In genomic region chr12:93805736-93806141, GRCh38 we compare ENCODE assay signal across 20 cellular contexts.
A peak's percentile ranks its signal among the peaks of the same experiment; 100 is the strongest.
DNase-seq lines count a peak whose midpoint lies in the region; ATAC-seq and TF ChIP-seq lines count a peak whose summit lies in the region.
"Had no signal": no experiment of that assay in that cellular context is flagged by ENCODE, and none has a peak within 500 bp of the region (broad histone marks: within the 10 kb centered on the region; RNA-seq: fewer than 3 reads in every experiment).

No MANE protein-coding gene starts in this region.

- no peak overlapping the region for H3K27ac Mint-ChIP-seq in H9
- H3K27ac Mint-ChIP-seq: CD4-positive, alpha-beta memory T cell had no signal

- no peak for TF ChIP-seq EP300 in esophagus muscularis mucosa (IDR thresholded peaks at IDR 0.05)

- no peaks in the 10 kb centered on the region for H3K79me2 ChIP-seq in H9 (ENCODE audit: insufficient read depth, low read length)

- H4K91ac ChIP-seq in neuronal stem cell (ENCODE audit: low read depth, low read length, poor library complexity) (no peak overlapping the region), H9 (ENCODE audit: insufficient read length, low read depth, low read length) (no peak overlapping the region)

- WGBS in esophagus muscularis mucosa: 86% methylated on average over 4 of the region's 4 CpGs
- WGBS in neuronal stem cell (ENCODE audit: extremely low coverage in 2 of 2, insufficient read length in 2 of 2, insufficient replicate concordance in 1 of 2), 2 donors: no CpG with 5 or more reads among the region's 4 CpGs
- no CpG with 5 or more reads among the region's 4 CpGs for WGBS in H9 (ENCODE audit: extremely low coverage, insufficient read length, low lambda C conversion rate)

- H3K79me1 ChIP-seq in neuronal stem cell (ENCODE audit: low read depth, low read length) (no peaks in the 10 kb centered on the region), H9 (ENCODE audit: insufficient read depth, low read depth, low read length, poor library complexity, severe bottlenecking) (no peaks in the 10 kb centered on the region)

- peaks cover 15 to 19% of the 10 kb centered on the region in 2 experiments for H3K4me1 Mint-ChIP-seq in H9

- H2BK12ac ChIP-seq in neuronal stem cell (ENCODE audit: low read length): no peak overlapping the region
- H2BK12ac ChIP-seq in H9 (ENCODE audit: insufficient read length, low read depth, low read length): no peak overlapping the region

- H2BK15ac ChIP-seq in neuronal stem cell (ENCODE audit: low read length) (no peak overlapping the region), H9 (ENCODE audit: low read depth, low read length) (no peak overlapping the region)

- H3K4me2 ChIP-seq in neuronal stem cell (ENCODE audit: insufficient read depth, low read length, poor library complexity, severe bottlenecking) (no peak overlapping the region), H9 (ENCODE audit: insufficient read depth, insufficient read length, low read length) (no peak overlapping the region)

- no peak overlapping the region for H2AK5ac ChIP-seq in neuronal stem cell (ENCODE audit: low read depth, low read length)
- H2AK5ac ChIP-seq in H9 (ENCODE audit: insufficient read length, low read length): no peak overlapping the region

- H3K14ac ChIP-seq in neuronal stem cell (ENCODE audit: low read length) (no peak overlapping the region), H9 (ENCODE audit: insufficient read depth, low read length) (no peak overlapping the region)

- H3K36me3 Mint-ChIP-seq in H9 (ENCODE audit: insufficient read depth in 1 of 3, low read depth in 3 of 3): no peaks in the 10 kb centered on the region

- H3K9me3 Mint-ChIP-seq in H9: no peaks in the 10 kb centered on the region
- H3K9me3 Mint-ChIP-seq: CD4-positive, alpha-beta memory T cell had no signal

- H3K4me3 Mint-ChIP-seq in H9: no peak overlapping the region
- H3K4me3 Mint-ChIP-seq: CD4-positive, alpha-beta memory T cell had no signal

- H3K18ac ChIP-seq in neuronal stem cell (ENCODE audit: low read length): no peak overlapping the region
- no peak overlapping the region for H3K18ac ChIP-seq in H9 (ENCODE audit: insufficient read length, low read depth, low read length)

- H3K27me3 Mint-ChIP-seq in H9 (ENCODE audit: low read depth): no peaks in the 10 kb centered on the region; the same call in 1 of the 2 replicates
- H3K27me3 Mint-ChIP-seq: CD4-positive, alpha-beta memory T cell had no signal

- TF ChIP-seq POLR2A in esophagus muscularis mucosa (IDR thresholded peaks at IDR 0.05; ENCODE audit: low read depth): no peak

- ATAC-seq in GM21367 (IDR thresholded peaks at IDR 0.05; ENCODE audit: unreplicated experiment): no peak

- H3K36me3 ChIP-seq in left ventricle myocardium inferior: no peaks in the 10 kb centered on the region
- H3K36me3 ChIP-seq in esophagus muscularis mucosa: no peaks in the 10 kb centered on the region
- H3K36me3 ChIP-seq in neuronal stem cell (replicated peaks in 1 of 2; ENCODE audit: control insufficient read depth in 2 of 2, insufficient read depth in 2 of 2, low read length in 2 of 2): no peaks in the 10 kb centered on the region
- H3K36me3 ChIP-seq: ascending aorta, ovary had no signal

- no peaks in the 10 kb centered on the region for H3K23me2 ChIP-seq in H9 (ENCODE audit: insufficient read length, low read depth, low read length, poor library complexity, severe bottlenecking)

- H3K56ac ChIP-seq in H9 (ENCODE audit: insufficient read length, low read depth, low read length): no peak overlapping the region

- H2BK120ac ChIP-seq in neuronal stem cell (ENCODE audit: low read depth, low read length) (no peak overlapping the region), H9 (ENCODE audit: low read depth, low read length, poor library complexity, severe bottlenecking) (no peak overlapping the region)

- H4K8ac ChIP-seq in neuronal stem cell (ENCODE audit: low read depth, low read length) (no peak overlapping the region), H9 (replicated peaks; ENCODE audit: insufficient read length, low read depth, low read length) (no peak overlapping the region)

- H3K4me3 ChIP-seq in left ventricle myocardium inferior: no peak overlapping the region
- H3K4me3 ChIP-seq in esophagus muscularis mucosa: no peak overlapping the region
- no peak overlapping the region for H3K4me3 ChIP-seq in neuronal stem cell (ENCODE audit: low read length in 2 of 2)
- H3K4me3 ChIP-seq: ascending aorta, coronary artery, ovary had no signal

- peak overlapping the region; percentile 3 for H2AFZ ChIP-seq in neuronal stem cell (ENCODE audit: low read length)
- no peak overlapping the region for H2AFZ ChIP-seq in H9 (ENCODE audit: low read length)

- no peak overlapping the region for H4K5ac ChIP-seq in H9 (ENCODE audit: insufficient read length, low read depth, low read length)

- no peak for DNase-seq in left ventricle myocardium inferior
- no peak for DNase-seq in cardiac septum (ENCODE audit: low spot score)
- no peak for DNase-seq in esophagus muscularis mucosa (ENCODE audit: extremely low spot score)
- DNase-seq in neuronal stem cell (ENCODE audit: low spot score): no peak
- no peak for DNase-seq in H9
- no peak for DNase-seq in SW480 (ENCODE audit: low spot score)
- DNase-seq in SW 1271 (lab: John Stamatoyannopoulos, UW): no peak
- DNase-seq: activated naive CD4-positive, alpha-beta T cell; CD4-positive, alpha-beta memory T cell; KBM-7; midbrain; NCI-H1105; NCI-H446; ovary; SHP77; stimulated activated naive CD4-positive, alpha-beta T cell; T-helper 9 cell had no signal

- H3K9me3 ChIP-seq in left ventricle myocardium inferior (replicated peaks) (no peaks in the 10 kb centered on the region), esophagus muscularis mucosa (no peaks in the 10 kb centered on the region), neuronal stem cell (replicated peaks in 1 of 2; ENCODE audit: control insufficient read depth in 2 of 2, insufficient read depth in 1 of 2, low read depth in 1 of 2, low read length in 2 of 2) (no peaks in the 10 kb centered on the region), H9 (ENCODE audit: control insufficient read depth, low read depth, low read length) (no peaks in the 10 kb centered on the region)
- H3K9me3 ChIP-seq: ascending aorta, ovary had no signal

- H2BK5ac ChIP-seq in neuronal stem cell (ENCODE audit: low read length) (no peak overlapping the region), H9 (ENCODE audit: insufficient read length, low read length) (no peak overlapping the region)

- H3K27ac ChIP-seq in left ventricle myocardium inferior (replicated peaks) (peak overlapping the region; percentile 79), esophagus muscularis mucosa (replicated peaks in 1 of 4) (peak overlapping the region in 3 of 4 donors; percentile 7 to 79 (median 75)), neuronal stem cell (replicated peaks; ENCODE audit: low read length) (no peak overlapping the region), H9 (ENCODE audit: insufficient read length, low read depth, low read length) (no peak overlapping the region)
- H3K27ac ChIP-seq: ascending aorta, ovary had no signal

- H3K4me1 ChIP-seq in left ventricle myocardium inferior: peaks cover 73% of the 10 kb centered on the region
- H3K4me1 ChIP-seq in esophagus muscularis mucosa: peaks cover 36 to 50% (median 41%) of the 10 kb centered on the region in 4 donors
- peaks cover 1 to 5% of the 10 kb centered on the region in 2 donors for H3K4me1 ChIP-seq in neuronal stem cell (ENCODE audit: control insufficient read depth in 2 of 2, insufficient read depth in 1 of 2, low read depth in 1 of 2, low read length in 2 of 2)
- peaks cover 4% of the 10 kb centered on the region; the same call in 1 of the 2 replicates for H3K4me1 ChIP-seq in H9 (ENCODE audit: insufficient read depth, low read length)

- no peak overlapping the region for H3K23ac ChIP-seq in neuronal stem cell (ENCODE audit: low read depth, low read length, poor library complexity)
- no peak overlapping the region for H3K23ac ChIP-seq in H9 (ENCODE audit: insufficient read length, low read depth, low read length)

- no peak overlapping the region for H2BK20ac ChIP-seq in H9 (ENCODE audit: low read depth, low read length, poor library complexity, severe bottlenecking)

- TF ChIP-seq CTCF in left ventricle myocardium inferior (IDR thresholded peaks at IDR 0.05; ENCODE audit: borderline replicate concordance) (no peak), esophagus muscularis mucosa (IDR thresholded peaks at IDR 0.05) (no peak), H9 (conservative IDR thresholded peaks at IDR 0.05) (no peak)

- no peaks in the 10 kb centered on the region for H4K20me1 ChIP-seq in H9 (ENCODE audit: control insufficient read depth, insufficient read depth, insufficient read length)

- H3K9ac ChIP-seq in neuronal stem cell (ENCODE audit: low read depth, low read length, poor library complexity): no peak overlapping the region
- H3K9ac ChIP-seq in H9 (ENCODE audit: extremely low read depth, insufficient read length, low read length): no peak overlapping the region

- H3K4ac ChIP-seq in neuronal stem cell (ENCODE audit: low read length): no peak overlapping the region
- no peak overlapping the region for H3K4ac ChIP-seq in H9 (ENCODE audit: low read depth, low read length)

- H3K27me3 ChIP-seq in left ventricle myocardium inferior (ENCODE audit: low read depth): no peaks in the 10 kb centered on the region
- H3K27me3 ChIP-seq in esophagus muscularis mucosa: no peaks in the 10 kb centered on the region
- H3K27me3 ChIP-seq in neuronal stem cell (ENCODE audit: control insufficient read depth in 3 of 3, insufficient read depth in 3 of 3, low read depth in 1 of 3, low read length in 3 of 3): no peaks in the 10 kb centered on the region
- H3K27me3 ChIP-seq in H9 (ENCODE audit: insufficient read depth, low read length): no peaks in the 10 kb centered on the region
- H3K27me3 ChIP-seq: ascending aorta, ovary had no signal

- H3T11ph ChIP-seq in H9 (ENCODE audit: low read length): no peak overlapping the region

- intact Hi-C loops in left ventricle myocardium inferior (cut with micrococcal nuclease) (no loop called here), cardiac septum (cut with DNase I) (no loop called here), esophagus muscularis mucosa (cut with DNase I) (no loop called here)

Comparison
In these comparisons a context has a peak if more than half of its experiments do, and no peak if none do; other contexts are left out.
1. H3K27ac ChIP-seq: peak in left ventricle myocardium inferior (single experiment) and esophagus muscularis mucosa (3 of 4); none in neuronal stem cell (single experiment) and H9 (single experiment).